ENCODE assay signal across 8 cellular contexts in the genomic region with DNA sequence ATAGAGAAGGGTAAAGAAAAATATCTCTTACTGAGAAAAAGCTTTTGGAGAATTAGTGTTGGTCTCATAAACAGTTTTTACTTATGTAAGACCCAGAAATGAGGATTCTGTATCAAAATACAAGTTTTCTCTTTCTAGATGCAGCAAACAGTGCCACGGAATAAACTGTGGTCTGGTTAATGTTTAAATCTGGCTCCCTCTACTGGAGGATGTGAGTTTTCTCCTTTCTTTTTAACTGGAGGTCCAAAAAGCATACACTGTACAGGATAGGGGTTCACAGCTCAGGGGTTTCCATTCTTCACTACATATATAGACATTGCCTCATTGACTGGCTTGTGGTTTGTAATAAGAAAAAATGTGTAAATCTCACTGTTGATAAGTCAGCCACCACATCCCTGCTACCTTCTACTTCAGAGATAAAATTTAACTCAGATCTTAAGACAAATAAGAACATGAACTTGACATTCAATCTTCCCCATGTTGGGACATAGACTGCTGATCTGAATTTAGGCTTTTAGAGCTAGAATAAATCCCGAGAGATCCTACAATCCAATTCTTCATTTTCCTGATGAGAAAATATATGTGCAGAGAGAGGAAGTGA.
DNase-seq lines count a peak whose midpoint lies in the region; ATAC-seq and TF ChIP-seq lines count a peak whose summit lies in the region.

No MANE protein-coding gene starts in this region.

- H3K4me3 ChIP-seq in HCT116 (replicated peaks in 1 of 2; ENCODE audit: low read depth in 1 of 2, low read length in 2 of 2) (no peak overlapping the region), SK-N-MC (no peak overlapping the region), esophagus squamous epithelium (no peak overlapping the region)

- no peaks in the 10 kb centered on the region for H3K9me2 ChIP-seq in HCT116 (ENCODE audit: insufficient read depth)

- H3K27ac ChIP-seq in 22Rv1 (no peak overlapping the region), HCT116 (ENCODE audit: low read depth, low read length) (no peak overlapping the region), SK-N-MC (no peak overlapping the region), esophagus squamous epithelium (no peak overlapping the region)

- H3K9ac ChIP-seq in HCT116 (ENCODE audit: low read length) (no peak overlapping the region), SK-N-MC (ENCODE audit: insufficient read length) (no peak overlapping the region)

- POLR2A ChIA-PET in GM10248 (lab: Yijun Ruan, JAX) (no interaction called here), HCT116 (lab: Charles Lee) (no interaction called here)

- intact Hi-C loops in HCT116 (cut with micrococcal nuclease) = loop anchor here (5.0 kb wide), 2 partner anchors 247 to 497 kb away; a partner anchor contains a TSS
- intact Hi-C loops in esophagus squamous epithelium (cut with DNase I) = no loop called here

- H3K4me3 Mint-ChIP-seq in nephron = no peak overlapping the region

- BruUV-seq in HCT116 (replicated peaks; lab: Mats Ljungman, UMichigan) = no TSS peak

- H3K4me1 Mint-ChIP-seq in nephron = peaks cover 21% of the 10 kb centered on the region

- H3K36me3 Mint-ChIP-seq in nephron (ENCODE audit: low read depth) = no peaks in the 10 kb centered on the region

- TF ChIP-seq POLR2A in HCT116 (IDR thresholded peaks at IDR 0.05; ENCODE audit: borderline replicate concordance, extremely low read depth, insufficient read depth, insufficient read length) (no peak), esophagus squamous epithelium (IDR thresholded peaks at IDR 0.05) (no peak)

- TF ChIP-seq CTCF in 22Rv1 (IDR thresholded peaks at IDR 0.05) = peak; percentile 86
- TF ChIP-seq CTCF in GM10248 (IDR thresholded peaks at IDR 0.05; ENCODE audit: control extremely low read depth, extremely low read depth, low read depth, missing control alignments) = peak; percentile 69
- peak; percentile 60 to 72 (median 63); a peak in 5 of 6 replicates for TF ChIP-seq CTCF in HCT116 (IDR thresholded peaks at IDR 0.05 in 2 of 3, conservative IDR thresholded peaks at IDR 0.05 in 1 of 3; ENCODE audit: borderline replicate concordance in 1 of 3, insufficient read depth in 1 of 3, low read depth in 2 of 3, low read length in 2 of 3)
- peak; percentile 23 to 65 (median 54) for TF ChIP-seq CTCF in esophagus squamous epithelium (IDR thresholded peaks at IDR 0.05)
- peak; percentile 65 to 77 (median 73) for TF ChIP-seq CTCF in nephron (IDR thresholded peaks at IDR 0.05; ENCODE audit: unreplicated experiment in 3 of 3)

- 2 to 6% methylated on average over 2 of the region's 2 CpGs for WGBS in esophagus squamous epithelium, 2 donors

- ATAC-seq in HCT116 (peak; percentile 89), GM19328 (IDR thresholded peaks at IDR 0.05; ENCODE audit: unreplicated experiment) (no peak)

- DNase-seq in GM10248 (ENCODE audit: extremely low spot score) (peak; percentile 59), HCT116 (ENCODE audit: low read depth, low spot score) (peak; percentile 29), NAMALWA (ENCODE audit: low spot score) (peak; percentile 75), SK-N-MC (ENCODE audit: low read depth, low spot score) (peak; percentile 40), esophagus squamous epithelium (lab: John Stamatoyannopoulos, UW) (no peak)

- H3K27me3 Mint-ChIP-seq in nephron (ENCODE audit: low read depth) = no peaks in the 10 kb centered on the region

- peak; percentile 73 for TF ChIP-seq RAD21 in HCT116 (IDR thresholded peaks at IDR 0.05; ENCODE audit: low read depth)

- RAD21 ChIA-PET in HCT116 (lab: Charles Lee; ENCODE audit: low non-redundant PET in 1 of 2, low total read pairs in 2 of 2, uncharacterized antibody in 2 of 2, unreplicated experiment in 2 of 2) = interaction anchor here (0.5 to 1.4 kb wide), 3 partner anchors 191 to 648 kb away, joined by 3 to 5 read pairs (median 3); a partner anchor contains a TSS

- H3K36me3 ChIP-seq in HCT116 (ENCODE audit: control insufficient read depth in 1 of 2, insufficient read depth in 2 of 2, low read length in 2 of 2) = no peaks in the 10 kb centered on the region
- H3K36me3 ChIP-seq in SK-N-MC (ENCODE audit: insufficient read depth, low read length) = no peaks in the 10 kb centered on the region
- H3K36me3 ChIP-seq in esophagus squamous epithelium = no peaks in the 10 kb centered on the region

- H4K20me1 ChIP-seq in HCT116 (ENCODE audit: insufficient read depth) = no peaks in the 10 kb centered on the region

- peak overlapping the region; percentile 28 for H2AFZ ChIP-seq in HCT116 (ENCODE audit: low read depth, low read length, poor library complexity, severe bottlenecking)

- no peaks in the 10 kb centered on the region for H3K79me2 ChIP-seq in HCT116 (ENCODE audit: insufficient read depth, low read length)

- H3K9me3 ChIP-seq in HCT116 (ENCODE audit: control insufficient read depth in 1 of 2, insufficient read depth in 1 of 2, low read depth in 1 of 2, low read length in 2 of 2) (no peaks in the 10 kb centered on the region), SK-N-MC (ENCODE audit: low read depth, low read length) (no peaks in the 10 kb centered on the region), esophagus squamous epithelium (no peaks in the 10 kb centered on the region)

- H3K27ac Mint-ChIP-seq in nephron = no peak overlapping the region

- H3K27me3 ChIP-seq in HCT116 (ENCODE audit: insufficient read depth, low read length) (peaks cover 20% of the 10 kb centered on the region), esophagus squamous epithelium (peaks cover 0 to 35% (median 0%) of the 10 kb centered on the region in 4 donors)

- H3K4me1 ChIP-seq in HCT116 (ENCODE audit: control insufficient read depth in 1 of 2, insufficient read depth in 2 of 2, low read length in 2 of 2) = no peaks in the 10 kb centered on the region
- H3K4me1 ChIP-seq in esophagus squamous epithelium = no peaks in the 10 kb centered on the region

- CTCF ChIA-PET in GM10248 (lab: Yijun Ruan, JAX) (interaction anchor here (1.0 to 3.9 kb wide), 14 partner anchors 9 to 500 kb away, joined by 3 to 39 read pairs (median 6); a partner anchor contains a TSS), HCT116 (lab: Charles Lee) (interaction anchor here (0.8 to 3.5 kb wide), 7 partner anchors 12 to 498 kb away, joined by 3 to 12 read pairs (median 6); no protein-coding TSS in a partner anchor)

- no peak overlapping the region for H3K4me2 ChIP-seq in HCT116 (ENCODE audit: low read length)

- H3K9me3 Mint-ChIP-seq in nephron = no peaks in the 10 kb centered on the region

TF ChIP-seq in HCT116, 20 proteins besides CTCF, POLR2A, EP300 and RAD21 (continues in another document):
- TF ChIP-seq, protein P1, sequence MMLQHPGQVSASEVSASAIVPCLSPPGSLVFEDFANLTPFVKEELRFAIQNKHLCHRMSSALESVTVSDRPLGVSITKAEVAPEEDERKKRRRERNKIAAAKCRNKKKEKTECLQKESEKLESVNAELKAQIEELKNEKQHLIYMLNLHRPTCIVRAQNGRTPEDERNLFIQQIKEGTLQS (IDR thresholded peaks at IDR 0.05) = no peak
- TF ChIP-seq TCF7L2 (IDR thresholded peaks at IDR 0.05; ENCODE audit: borderline replicate concordance, extremely low read depth, insufficient read depth, insufficient read length) (no peak), EZH2 (IDR thresholded peaks at IDR 0.05) (no peak), SP1 (IDR thresholded peaks at IDR 0.05; ENCODE audit: low read depth) (no peak), ZNF274 (IDR thresholded peaks at IDR 0.05; ENCODE audit: low read depth, low read length) (no peak), POLR2AphosphoS5 (IDR thresholded peaks at IDR 0.05; ENCODE audit: low read depth, low read length) (no peak), SRF (IDR thresholded peaks at IDR 0.05; ENCODE audit: low read depth) (no peak), EZH2phosphoT487 (IDR thresholded peaks at IDR 0.05; ENCODE audit: borderline replicate concordance) (no peak), EGR1 (IDR thresholded peaks at IDR 0.05; ENCODE audit: low read depth) (no peak), CBX3 (IDR thresholded peaks at IDR 0.05; ENCODE audit: low read depth) (no peak), JUND (IDR thresholded peaks at IDR 0.05) (no peak), FOSL1 (IDR thresholded peaks at IDR 0.05; ENCODE audit: low read depth) (no peak), CEBPB (IDR thresholded peaks at IDR 0.05; ENCODE audit: low read depth) (no peak)
- TF ChIP-seq, protein P2, sequence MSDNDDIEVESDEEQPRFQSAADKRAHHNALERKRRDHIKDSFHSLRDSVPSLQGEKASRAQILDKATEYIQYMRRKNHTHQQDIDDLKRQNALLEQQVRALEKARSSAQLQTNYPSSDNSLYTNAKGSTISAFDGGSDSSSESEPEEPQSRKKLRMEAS (IDR thresholded peaks at IDR 0.05) = no peak
- TF ChIP-seq, protein P3, sequence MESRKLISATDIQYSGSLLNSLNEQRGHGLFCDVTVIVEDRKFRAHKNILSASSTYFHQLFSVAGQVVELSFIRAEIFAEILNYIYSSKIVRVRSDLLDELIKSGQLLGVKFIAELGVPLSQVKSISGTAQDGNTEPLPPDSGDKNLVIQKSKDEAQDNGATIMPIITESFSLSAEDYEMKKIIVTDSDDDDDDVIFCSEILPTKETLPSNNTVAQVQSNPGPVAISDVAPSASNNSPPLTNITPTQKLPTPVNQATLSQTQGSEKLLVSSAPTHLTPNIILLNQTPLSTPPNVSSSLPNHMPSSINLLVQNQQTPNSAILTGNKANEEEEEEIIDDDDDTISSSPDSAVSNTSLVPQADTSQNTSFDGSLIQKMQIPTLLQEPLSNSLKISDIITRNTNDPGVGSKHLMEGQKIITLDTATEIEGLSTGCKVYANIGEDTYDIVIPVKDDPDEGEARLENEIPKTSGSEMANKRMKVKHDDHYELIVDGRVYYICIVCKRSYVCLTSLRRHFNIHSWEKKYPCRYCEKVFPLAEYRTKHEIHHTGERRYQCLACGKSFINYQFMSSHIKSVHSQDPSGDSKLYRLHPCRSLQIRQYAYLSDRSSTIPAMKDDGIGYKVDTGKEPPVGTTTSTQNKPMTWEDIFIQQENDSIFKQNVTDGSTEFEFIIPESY (IDR thresholded peaks at IDR 0.05; ENCODE audit: extremely low read depth, insufficient replicate concordance, low read length) = no peak
